1 cellular context compared by ENCODE assay signal in the genomic region with DNA sequence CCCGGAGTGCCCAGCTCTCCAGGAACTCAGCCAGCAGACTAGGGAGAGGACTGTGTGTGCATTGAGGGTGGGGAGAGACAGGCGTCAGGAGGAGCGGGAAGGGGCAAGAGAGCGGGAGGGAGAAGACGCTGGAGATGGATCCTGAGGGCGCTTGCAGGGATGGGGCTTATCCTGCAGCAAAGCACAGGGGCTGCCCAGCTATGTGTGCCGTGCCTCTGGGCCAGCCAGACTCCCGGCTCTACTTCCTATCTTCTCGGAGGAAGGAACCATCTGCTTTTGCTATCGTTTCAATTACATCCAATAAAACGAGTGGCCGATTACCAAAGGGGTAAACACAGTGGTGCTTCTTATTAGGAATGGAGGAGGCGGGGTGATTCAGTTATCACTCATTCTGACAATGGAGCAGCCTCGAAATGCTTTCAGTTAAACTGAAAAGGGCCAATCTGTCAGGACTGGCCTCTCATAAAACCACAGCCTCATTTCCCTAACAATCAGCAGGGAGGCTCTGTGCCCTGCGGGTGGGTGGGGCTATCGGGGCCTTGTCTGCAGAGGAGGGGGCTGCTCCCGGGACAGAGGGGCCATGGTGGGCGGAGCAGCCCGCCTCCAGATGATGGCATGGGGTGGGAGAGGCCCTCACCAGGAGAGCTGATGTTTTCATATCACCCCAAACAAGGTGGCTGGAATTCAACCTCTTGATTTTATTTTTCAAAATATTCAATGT.
TF ChIP-seq lines count a peak whose summit lies in the region.

No MANE protein-coding gene starts in this region.

TF ChIP-seq in HepG2, 621 proteins besides CTCF, POLR2A, EP300 and RAD21 (continued from another document):
- TF ChIP-seq, protein P1, sequence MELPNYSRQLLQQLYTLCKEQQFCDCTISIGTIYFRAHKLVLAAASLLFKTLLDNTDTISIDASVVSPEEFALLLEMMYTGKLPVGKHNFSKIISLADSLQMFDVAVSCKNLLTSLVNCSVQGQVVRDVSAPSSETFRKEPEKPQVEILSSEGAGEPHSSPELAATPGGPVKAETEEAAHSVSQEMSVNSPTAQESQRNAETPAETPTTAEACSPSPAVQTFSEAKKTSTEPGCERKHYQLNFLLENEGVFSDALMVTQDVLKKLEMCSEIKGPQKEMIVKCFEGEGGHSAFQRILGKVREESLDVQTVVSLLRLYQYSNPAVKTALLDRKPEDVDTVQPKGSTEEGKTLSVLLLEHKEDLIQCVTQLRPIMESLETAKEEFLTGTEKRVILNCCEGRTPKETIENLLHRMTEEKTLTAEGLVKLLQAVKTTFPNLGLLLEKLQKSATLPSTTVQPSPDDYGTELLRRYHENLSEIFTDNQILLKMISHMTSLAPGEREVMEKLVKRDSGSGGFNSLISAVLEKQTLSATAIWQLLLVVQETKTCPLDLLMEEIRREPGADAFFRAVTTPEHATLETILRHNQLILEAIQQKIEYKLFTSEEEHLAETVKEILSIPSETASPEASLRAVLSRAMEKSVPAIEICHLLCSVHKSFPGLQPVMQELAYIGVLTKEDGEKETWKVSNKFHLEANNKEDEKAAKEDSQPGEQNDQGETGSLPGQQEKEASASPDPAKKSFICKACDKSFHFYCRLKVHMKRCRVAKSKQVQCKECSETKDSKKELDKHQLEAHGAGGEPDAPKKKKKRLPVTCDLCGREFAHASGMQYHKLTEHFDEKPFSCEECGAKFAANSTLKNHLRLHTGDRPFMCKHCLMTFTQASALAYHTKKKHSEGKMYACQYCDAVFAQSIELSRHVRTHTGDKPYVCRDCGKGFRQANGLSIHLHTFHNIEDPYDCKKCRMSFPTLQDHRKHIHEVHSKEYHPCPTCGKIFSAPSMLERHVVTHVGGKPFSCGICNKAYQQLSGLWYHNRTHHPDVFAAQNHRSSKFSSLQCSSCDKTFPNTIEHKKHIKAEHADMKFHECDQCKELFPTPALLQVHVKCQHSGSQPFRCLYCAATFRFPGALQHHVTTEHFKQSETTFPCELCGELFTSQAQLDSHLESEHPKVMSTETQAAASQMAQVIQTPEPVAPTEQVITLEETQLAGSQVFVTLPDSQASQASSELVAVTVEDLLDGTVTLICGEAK (IDR thresholded peaks at IDR 0.05), result no peak
- TF ChIP-seq, protein P1 (CRISPR knock-in tag; IDR thresholded peaks at IDR 0.05), result no peak
- TF ChIP-seq, protein P2, sequence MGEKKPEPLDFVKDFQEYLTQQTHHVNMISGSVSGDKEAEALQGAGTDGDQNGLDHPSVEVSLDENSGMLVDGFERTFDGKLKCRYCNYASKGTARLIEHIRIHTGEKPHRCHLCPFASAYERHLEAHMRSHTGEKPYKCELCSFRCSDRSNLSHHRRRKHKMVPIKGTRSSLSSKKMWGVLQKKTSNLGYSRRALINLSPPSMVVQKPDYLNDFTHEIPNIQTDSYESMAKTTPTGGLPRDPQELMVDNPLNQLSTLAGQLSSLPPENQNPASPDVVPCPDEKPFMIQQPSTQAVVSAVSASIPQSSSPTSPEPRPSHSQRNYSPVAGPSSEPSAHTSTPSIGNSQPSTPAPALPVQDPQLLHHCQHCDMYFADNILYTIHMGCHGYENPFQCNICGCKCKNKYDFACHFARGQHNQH (CRISPR knock-in tag; IDR thresholded peaks at IDR 0.05), result no peak
- TF ChIP-seq, protein P3, sequence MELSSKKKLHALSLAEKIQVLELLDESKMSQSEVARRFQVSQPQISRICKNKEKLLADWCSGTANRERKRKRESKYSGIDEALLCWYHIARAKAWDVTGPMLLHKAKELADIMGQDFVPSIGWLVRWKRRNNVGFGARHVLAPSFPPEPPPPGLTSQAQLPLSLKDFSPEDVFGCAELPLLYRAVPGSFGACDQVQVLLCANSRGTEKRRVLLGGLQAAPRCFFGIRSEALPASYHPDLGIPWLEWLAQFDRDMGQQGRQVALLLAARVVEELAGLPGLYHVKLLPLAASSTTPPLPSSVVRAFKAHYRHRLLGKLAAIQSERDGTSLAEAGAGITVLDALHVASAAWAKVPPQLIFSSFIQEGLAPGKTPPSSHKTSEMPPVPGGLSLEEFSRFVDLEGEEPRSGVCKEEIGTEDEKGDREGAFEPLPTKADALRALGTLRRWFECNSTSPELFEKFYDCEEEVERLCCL (CRISPR knock-in tag; IDR thresholded peaks at IDR 0.05; ENCODE audit: borderline replicate concordance), result no peak
- TF ChIP-seq MYC (CRISPR knock-in tag; IDR thresholded peaks at IDR 0.05; ENCODE audit: borderline replicate concordance) (no peak), ZFAT (CRISPR knock-in tag; conservative IDR thresholded peaks at IDR 0.05) (no peak), ZNF232 (CRISPR knock-in tag; IDR thresholded peaks at IDR 0.05; ENCODE audit: borderline replicate concordance) (no peak), SRF (IDR thresholded peaks at IDR 0.05; ENCODE audit: low read depth, low read length) (no peak), ZNF546 (CRISPR knock-in tag; conservative IDR thresholded peaks at IDR 0.05) (no peak)
- TF ChIP-seq, protein P4, sequence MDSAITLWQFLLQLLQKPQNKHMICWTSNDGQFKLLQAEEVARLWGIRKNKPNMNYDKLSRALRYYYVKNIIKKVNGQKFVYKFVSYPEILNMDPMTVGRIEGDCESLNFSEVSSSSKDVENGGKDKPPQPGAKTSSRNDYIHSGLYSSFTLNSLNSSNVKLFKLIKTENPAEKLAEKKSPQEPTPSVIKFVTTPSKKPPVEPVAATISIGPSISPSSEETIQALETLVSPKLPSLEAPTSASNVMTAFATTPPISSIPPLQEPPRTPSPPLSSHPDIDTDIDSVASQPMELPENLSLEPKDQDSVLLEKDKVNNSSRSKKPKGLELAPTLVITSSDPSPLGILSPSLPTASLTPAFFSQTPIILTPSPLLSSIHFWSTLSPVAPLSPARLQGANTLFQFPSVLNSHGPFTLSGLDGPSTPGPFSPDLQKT (CRISPR knock-in tag; IDR thresholded peaks at IDR 0.05; ENCODE audit: borderline replicate concordance), result no peak
